In the genomic region with DNA sequence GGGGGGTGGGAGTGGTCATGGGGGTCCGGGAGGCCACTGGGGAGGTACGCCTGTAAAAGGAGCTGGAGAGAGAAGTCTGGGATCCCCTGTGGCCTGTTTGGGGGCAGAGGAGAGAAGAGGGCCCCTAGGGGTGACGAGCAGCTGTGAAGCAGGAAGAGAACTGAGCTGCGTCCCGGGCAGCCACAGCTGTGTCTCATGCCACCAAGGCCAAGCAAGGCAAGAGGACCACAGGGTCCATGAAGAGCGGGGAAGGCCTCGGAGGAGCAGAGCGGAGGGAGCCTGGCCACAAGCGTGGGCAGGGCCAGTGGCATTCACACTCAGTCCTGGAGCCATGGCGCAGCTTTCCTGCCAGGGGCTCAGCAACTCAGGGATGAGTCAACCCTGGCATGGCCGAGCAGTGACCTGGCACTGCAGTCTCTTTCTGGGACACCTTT, we compare ENCODE assay signal across 17 cellular contexts. TPM values are rescaled to one million over a fixed set of nuclear protein-coding genes. Genes with fewer than 3 reads are reported as not detected.
DNase-seq lines count a peak whose midpoint lies in the region; ATAC-seq and TF ChIP-seq lines count a peak whose summit lies in the region.
"Had no signal": no experiment of that assay in that cellular context is flagged by ENCODE, and none has a peak within 500 bp of the region (broad histone marks: within the 10 kb centered on the region; RNA-seq: fewer than 3 reads in every experiment).

No MANE protein-coding gene starts in this region.

- H4K8ac ChIP-seq in trophoblast cell (ENCODE audit: low read depth, low read length) = no peak overlapping the region

- H3K36me3 ChIP-seq in HCT116 (ENCODE audit: control insufficient read depth in 1 of 2, insufficient read depth in 2 of 2, low read length in 2 of 2) (peaks cover 0 to 5% of the 10 kb centered on the region in 2 experiments; a peak in 2 of 4 replicates), adrenal gland (replicated peaks in 1 of 2) (no peaks in the 10 kb centered on the region), trophoblast cell (ENCODE audit: control insufficient read depth in 1 of 2, insufficient read depth in 2 of 2, low read length in 2 of 2) (peaks cover 0 to 3% of the 10 kb centered on the region in 2 experiments)

- H3K27ac ChIP-seq in HCT116 (ENCODE audit: low read depth, low read length) (peak overlapping the region; percentile 17; the same call in 1 of the 2 replicates), adrenal gland (no peak overlapping the region), trophoblast cell (ENCODE audit: low read depth, low read length) (no peak overlapping the region)
- H3K27ac ChIP-seq: testis had no signal

- intact Hi-C loops in HCT116 (cut with micrococcal nuclease) = no loop called here
- intact Hi-C loops in adrenal gland (cut with DNase I) = no loop called here

- H4K12ac ChIP-seq in trophoblast cell (ENCODE audit: low read depth, low read length) = no peak overlapping the region

- no peak overlapping the region for H2AK5ac ChIP-seq in trophoblast cell (ENCODE audit: low read length)

- no peaks in the 10 kb centered on the region for H4K20me1 ChIP-seq in HCT116 (ENCODE audit: insufficient read depth)

- peaks cover 7% of the 10 kb centered on the region; the same call in 1 of the 2 replicates for H3K79me2 ChIP-seq in HCT116 (ENCODE audit: insufficient read depth, low read length)
- no peaks in the 10 kb centered on the region for H3K79me2 ChIP-seq in trophoblast cell (ENCODE audit: control insufficient read depth, insufficient read depth, low read length, poor library complexity)

- H3K79me1 ChIP-seq in trophoblast cell (ENCODE audit: low read length) = no peaks in the 10 kb centered on the region

- no peak overlapping the region for H2BK120ac ChIP-seq in trophoblast cell (ENCODE audit: insufficient read depth, low read length, poor library complexity)

- RAD21 ChIA-PET in HCT116 (lab: Charles Lee; ENCODE audit: low non-redundant PET in 1 of 2, low total read pairs in 2 of 2, uncharacterized antibody in 2 of 2, unreplicated experiment in 2 of 2) = no interaction called here

- 51 to 66% (median 57%) methylated on average over 9 to 11 of the region's 11 CpGs for WGBS in adrenal gland, 4 donors
- no CpG with 5 or more reads among the region's 11 CpGs for WGBS in trophoblast cell (ENCODE audit: extremely low coverage, insufficient coverage, insufficient read length)

- no peaks in the 10 kb centered on the region; a peak in 1 of 4 replicates for H3K9me3 ChIP-seq in HCT116 (ENCODE audit: control insufficient read depth in 1 of 2, insufficient read depth in 1 of 2, low read depth in 1 of 2, low read length in 2 of 2)
- H3K9me3 ChIP-seq in adrenal gland (replicated peaks in 1 of 3) = no peaks in the 10 kb centered on the region
- peaks cover 11% of the 10 kb centered on the region for H3K9me3 ChIP-seq in trophoblast cell (ENCODE audit: insufficient read depth, low read depth, low read length)
- H3K9me3 ChIP-seq: testis had no signal

- H3K4me2 ChIP-seq in HCT116 (ENCODE audit: low read length) (peak overlapping the region; percentile 21), trophoblast cell (ENCODE audit: low read length) (no peak overlapping the region)

- H3K9me2 ChIP-seq in HCT116 (ENCODE audit: insufficient read depth) = no peaks in the 10 kb centered on the region

- no peak for TF ChIP-seq POLR2A in HCT116 (IDR thresholded peaks at IDR 0.05; ENCODE audit: borderline replicate concordance, extremely low read depth, insufficient read depth, insufficient read length)
- no peak for TF ChIP-seq POLR2A in adrenal gland (IDR thresholded peaks at IDR 0.05)

- ATAC-seq in HCT116 (no peak), omental fat pad (ENCODE audit: low FRiP score) (no peak)
- ATAC-seq: left lobe of liver had no signal

- CTCF ChIA-PET in HCT116 (lab: Charles Lee) = no interaction called here

- no peak overlapping the region for H2BK5ac ChIP-seq in trophoblast cell (ENCODE audit: low read depth, low read length, poor library complexity)

- no TSS peak for BruUV-seq in HCT116 (replicated peaks; lab: Mats Ljungman, UMichigan)

- no peak overlapping the region for H3K18ac ChIP-seq in trophoblast cell (ENCODE audit: low read length)

- H3K14ac ChIP-seq in trophoblast cell (ENCODE audit: low read length) = no peak overlapping the region

- DNase-seq in Caki2 (ENCODE audit: low read depth) = peak; percentile 12
- no peak for DNase-seq in HCT116 (ENCODE audit: low read depth, low spot score)
- peak; percentile 57 to 78 (median 74) for DNase-seq in adrenal gland
- peak; percentile 8 for DNase-seq in omental fat pad (ENCODE audit: low spot score)
- DNase-seq in activated CD4-positive, alpha-beta T cell treated with anti-CD3 and anti-CD28 coated beads for 48 hours = no peak
- DNase-seq in trophoblast cell = no peak
- no peak for DNase-seq in NOMO-1 treated with DMSO at 0.1 percent for 48 hours (lab: John Stamatoyannopoulos, UW; ENCODE audit: unreplicated experiment)
- DNase-seq: CD4-positive, alpha-beta memory T cell; dorsolateral prefrontal cortex; hippocampal formation; naive B cell; NCI-H524 treated with DMSO at 0.1 percent for 48 hours; retina; SHP77; testis had no signal

- H3K23ac ChIP-seq in trophoblast cell (ENCODE audit: low read length) = no peak overlapping the region

- H3K4me1 ChIP-seq in HCT116 (ENCODE audit: control insufficient read depth in 1 of 2, insufficient read depth in 2 of 2, low read length in 2 of 2) (peaks cover 7 to 41% of the 10 kb centered on the region in 2 experiments; a peak in 3 of 4 replicates), adrenal gland (replicated peaks in 1 of 2) (peaks cover 6 to 17% of the 10 kb centered on the region in 2 donors), trophoblast cell (ENCODE audit: control insufficient read depth in 1 of 2, insufficient read depth in 2 of 2, low read length in 2 of 2) (peaks cover 7% of the 10 kb centered on the region in 2 experiments)

- no peak for TF ChIP-seq RAD21 in HCT116 (IDR thresholded peaks at IDR 0.05; ENCODE audit: low read depth)

- no peak overlapping the region for H3K4me3 ChIP-seq in HCT116 (replicated peaks in 1 of 2; ENCODE audit: low read depth in 1 of 2, low read length in 2 of 2)
- no peak overlapping the region for H3K4me3 ChIP-seq in adrenal gland
- no peak overlapping the region for H3K4me3 ChIP-seq in trophoblast cell (ENCODE audit: low read depth, low read length)
- H3K4me3 ChIP-seq: dorsolateral prefrontal cortex, testis had no signal

- POLR2A ChIA-PET in HCT116 (lab: Charles Lee) = interaction anchor here (1.0 kb wide), 1 partner anchor 117 kb away, joined by 3 read pairs; no protein-coding TSS in a partner anchor

- H3K27me3 ChIP-seq in HCT116 (ENCODE audit: insufficient read depth, low read length) (no peaks in the 10 kb centered on the region), adrenal gland (peaks cover 10% of the 10 kb centered on the region), trophoblast cell (ENCODE audit: insufficient read depth, low read length) (peaks cover 15% of the 10 kb centered on the region)
- H3K27me3 ChIP-seq: testis had no signal

- H3K9ac ChIP-seq in HCT116 (ENCODE audit: low read length) (no peak overlapping the region), trophoblast cell (ENCODE audit: low read length) (no peak overlapping the region)

- H2BK12ac ChIP-seq in trophoblast cell (ENCODE audit: low read length) = no peak overlapping the region

- TF ChIP-seq CTCF in HCT116 (IDR thresholded peaks at IDR 0.05 in 2 of 3, conservative IDR thresholded peaks at IDR 0.05 in 1 of 3; ENCODE audit: borderline replicate concordance in 1 of 3, insufficient read depth in 1 of 3, low read depth in 2 of 3, low read length in 2 of 3) = no peak
- TF ChIP-seq CTCF in adrenal gland (IDR thresholded peaks at IDR 0.05) = no peak
- no peak for TF ChIP-seq CTCF in omental fat pad (IDR thresholded peaks at IDR 0.05)

- H3K4ac ChIP-seq in trophoblast cell (ENCODE audit: low read depth, low read length) = no peak overlapping the region

- no peak overlapping the region for H4K91ac ChIP-seq in trophoblast cell (ENCODE audit: low read depth, low read length)

- in situ Hi-C loops in Caki2 (cut with HindIII; ENCODE audit: low pct_unique_long_range_greater_than_20kb, low sequenced_read_pairs) = no loop called here

- H2AFZ ChIP-seq in HCT116 (ENCODE audit: low read depth, low read length, poor library complexity, severe bottlenecking) = no peak overlapping the region
- H2AFZ ChIP-seq in trophoblast cell (ENCODE audit: insufficient read depth, low read length, poor library complexity) = no peak overlapping the region

TF ChIP-seq in HCT116, 20 proteins besides CTCF, POLR2A, EP300 and RAD21:
- no peak for TF ChIP-seq ZFX (IDR thresholded peaks at IDR 0.05)

RNA-seq across cellular contexts. Expression of gene NAT8L, which starts 13.6 kb away (rescaled TPM):
- total RNA-seq in Caki2 (2014; rRNA removed; shearing (Covaris generic); ENCODE audit: low replicate concordance) = 2.7 and 3.0 TPM in 2 replicates
- total RNA-seq in HCT116 (2021; ENCODE audit: unreplicated experiment) (9.2 TPM), adrenal gland (1 to 10 TPM in 2 of 8 donors, under 1 TPM in 6; 0.18 to 1.6 (median 0.55) TPM), omental fat pad (10 to 100 TPM in 3 of 4 donors, 1 to 10 TPM in 1; 7.3 to 39.0 (median 14.1) TPM)
- 4.6 and 5.2 TPM in 2 replicates for polyA plus RNA-seq in HCT116 (2012)
- 1 to 10 TPM in 1 of 3 donors, under 1 TPM in 2; 0.18 to 1.3 (median 0.40) TPM for polyA plus RNA-seq in adrenal gland
- polyA plus RNA-seq in trophoblast cell (2013) = 0.30 and 0.35 TPM in 2 replicates
- total RNA-seq: CD4-positive, alpha-beta memory T cell had no signal
- polyA plus RNA-seq: CD4-positive, alpha-beta memory T cell; IgD-negative memory B cell had no signal

RNA-seq across cellular contexts. Expression of gene NELFA, which starts 36.8 kb away (rescaled TPM):
- total RNA-seq in Caki2 (2014; rRNA removed; shearing (Covaris generic); ENCODE audit: low replicate concordance) = 34.3 and 34.5 TPM in 2 replicates
- 56.1 TPM for total RNA-seq in HCT116 (2021; ENCODE audit: unreplicated experiment)
- polyA plus RNA-seq in HCT116 (2012) = 50.8 and 57.2 TPM in 2 replicates
- total RNA-seq in adrenal gland = 10 to 100 TPM; 16.4 to 50.3 (median 25.6) TPM
- 10 to 100 TPM in 2 of 3 donors, 1 to 10 TPM in 1; 8.5 to 55.2 (median 34.0) TPM for polyA plus RNA-seq in adrenal gland
- total RNA-seq in omental fat pad = 10 to 100 TPM in 3 of 4 donors, 1 to 10 TPM in 1; 8.2 to 17.7 (median 13.9) TPM
- polyA plus RNA-seq in trophoblast cell (2013) = 27.2 and 27.8 TPM in 2 replicates

Comparison
In these comparisons a context has a peak if more than half of its experiments do, and no peak if none do; other contexts are left out.
1. DNase-seq: peak in Caki2 (single experiment), adrenal gland (7 of 7) and omental fat pad (single experiment); none in HCT116 (single experiment), activated CD4-positive, alpha-beta T cell treated with anti-CD3 and anti-CD28 coated beads for 48 hours (single experiment), trophoblast cell (0 of 2) and NOMO-1 treated with DMSO at 0.1 percent for 48 hours (single experiment).